1 cellular context compared by ENCODE assay signal in the genomic region with DNA sequence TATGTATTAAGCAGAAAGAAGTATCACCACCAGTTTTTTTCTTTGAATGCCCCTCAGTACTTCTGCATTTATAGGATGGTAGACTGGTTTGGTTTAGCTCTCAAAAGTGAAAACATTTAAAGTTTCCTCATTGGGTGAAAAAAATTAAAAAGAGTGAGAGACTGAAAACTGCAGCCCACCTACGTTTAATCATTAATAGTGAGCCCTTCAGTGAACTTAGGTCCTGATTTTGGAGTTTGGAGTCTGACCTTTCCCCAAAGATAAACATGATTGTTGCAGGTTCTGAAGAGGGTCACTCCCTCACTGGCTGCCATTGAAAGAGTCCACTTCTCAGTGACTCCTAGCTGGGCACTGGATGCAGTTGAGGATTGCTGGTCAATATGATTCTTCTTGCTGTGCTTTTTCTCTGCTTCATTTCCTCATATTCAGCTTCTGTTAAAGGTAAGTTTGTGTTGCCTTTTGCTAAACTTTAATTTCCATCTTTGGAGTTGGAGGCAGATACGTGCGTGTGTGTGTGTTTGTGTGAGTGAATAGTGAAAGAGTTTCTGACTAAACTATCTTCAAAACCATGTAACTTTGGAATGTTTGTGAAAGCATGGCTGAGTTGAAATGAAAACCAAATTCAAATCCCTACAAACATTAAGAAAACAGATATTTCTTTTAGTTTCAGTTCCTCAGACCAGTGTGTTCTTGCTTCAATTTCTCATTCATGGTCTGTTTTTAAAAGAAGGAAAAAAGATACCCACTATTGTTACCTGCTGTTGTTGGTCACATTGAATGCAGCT.
TF ChIP-seq lines count a peak whose summit lies in the region.

Gene MTTP (plus strand): TSS at position 295 of the 785 bp plus-strand sequence. CDS start 86 bp downstream, at position 381.

TF ChIP-seq in HepG2, 621 proteins besides CTCF, POLR2A, EP300 and RAD21 (continued from another document and continues in another):
- TF ChIP-seq REST (IDR thresholded peaks at IDR 0.05; ENCODE audit: borderline replicate concordance in 1 of 2, low read depth in 1 of 2, low read length in 2 of 2) (peak in 1 of 2 experiments; percentile 75; a peak in 1 of 4 replicates), CBX2 (IDR thresholded peaks at IDR 0.05; ENCODE audit: low read depth, low read length) (no peak), CBX2 (CRISPR knock-in tag; IDR thresholded peaks at IDR 0.05; ENCODE audit: low read depth) (no peak), HNF4G (IDR thresholded peaks at IDR 0.05; ENCODE audit: borderline replicate concordance, low read depth, low read length) (peak; percentile 98), HNF4G (CRISPR knock-in tag; IDR thresholded peaks at IDR 0.05; ENCODE audit: borderline replicate concordance, low read depth) (peak; percentile 95; the same call in 1 of the 2 replicates), GATA4 (IDR thresholded peaks at IDR 0.05; ENCODE audit: borderline replicate concordance, low read depth) (peak; percentile 51; the same call in 1 of the 2 replicates), GFI1 (CRISPR knock-in tag; IDR thresholded peaks at IDR 0.05; ENCODE audit: borderline replicate concordance) (peak; percentile 54; the same call in 1 of the 2 replicates), FOXP1 (IDR thresholded peaks at IDR 0.05) (no peak), FOXP1 (CRISPR knock-in tag; IDR thresholded peaks at IDR 0.05) (peak; percentile 66; the same call in 1 of the 2 replicates), ZSCAN29 (CRISPR knock-in tag; conservative IDR thresholded peaks at IDR 0.05) (0 out of 2 replicates have a peak, but pooled peaks have one; percentile 55), SRF (IDR thresholded peaks at IDR 0.05; ENCODE audit: low read depth, low read length) (no peak), ZEB1 (IDR thresholded peaks at IDR 0.05; ENCODE audit: insufficient replicate concordance, low read depth) (peak; percentile 56), TBP (CRISPR knock-in tag; IDR thresholded peaks at IDR 0.05) (no peak), ZUFSP (CRISPR knock-in tag; IDR thresholded peaks at IDR 0.05; ENCODE audit: borderline replicate concordance) (no peak), HNRNPUL1 (IDR thresholded peaks at IDR 0.05; ENCODE audit: low read depth, low read length) (peak; percentile 91), FIP1L1 (IDR thresholded peaks at IDR 0.05; ENCODE audit: borderline replicate concordance, insufficient read depth, low read depth, low read length) (no peak), SMYD3 (CRISPR knock-in tag; IDR thresholded peaks at IDR 0.05) (no peak), ZNF850 (CRISPR knock-in tag; conservative IDR thresholded peaks at IDR 0.05) (no peak), LCORL (IDR thresholded peaks at IDR 0.05) (no peak), LCORL (CRISPR knock-in tag; IDR thresholded peaks at IDR 0.05) (0 out of 2 replicates have a peak, but pooled peaks have one; percentile 40), TOE1 (CRISPR knock-in tag; IDR thresholded peaks at IDR 0.05) (peak; percentile 70; the same call in 1 of the 2 replicates)
- TF ChIP-seq, protein P1, sequence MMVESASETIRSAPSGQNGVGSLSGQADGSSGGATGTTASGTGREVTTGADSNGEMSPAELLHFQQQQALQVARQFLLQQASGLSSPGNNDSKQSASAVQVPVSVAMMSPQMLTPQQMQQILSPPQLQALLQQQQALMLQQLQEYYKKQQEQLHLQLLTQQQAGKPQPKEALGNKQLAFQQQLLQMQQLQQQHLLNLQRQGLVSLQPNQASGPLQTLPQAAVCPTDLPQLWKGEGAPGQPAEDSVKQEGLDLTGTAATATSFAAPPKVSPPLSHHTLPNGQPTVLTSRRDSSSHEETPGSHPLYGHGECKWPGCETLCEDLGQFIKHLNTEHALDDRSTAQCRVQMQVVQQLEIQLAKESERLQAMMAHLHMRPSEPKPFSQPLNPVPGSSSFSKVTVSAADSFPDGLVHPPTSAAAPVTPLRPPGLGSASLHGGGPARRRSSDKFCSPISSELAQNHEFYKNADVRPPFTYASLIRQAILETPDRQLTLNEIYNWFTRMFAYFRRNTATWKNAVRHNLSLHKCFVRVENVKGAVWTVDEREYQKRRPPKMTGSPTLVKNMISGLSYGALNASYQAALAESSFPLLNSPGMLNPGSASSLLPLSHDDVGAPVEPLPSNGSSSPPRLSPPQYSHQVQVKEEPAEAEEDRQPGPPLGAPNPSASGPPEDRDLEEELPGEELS (CRISPR knock-in tag; IDR thresholded peaks at IDR 0.05) = peak; percentile 72
- TF ChIP-seq, protein P2, sequence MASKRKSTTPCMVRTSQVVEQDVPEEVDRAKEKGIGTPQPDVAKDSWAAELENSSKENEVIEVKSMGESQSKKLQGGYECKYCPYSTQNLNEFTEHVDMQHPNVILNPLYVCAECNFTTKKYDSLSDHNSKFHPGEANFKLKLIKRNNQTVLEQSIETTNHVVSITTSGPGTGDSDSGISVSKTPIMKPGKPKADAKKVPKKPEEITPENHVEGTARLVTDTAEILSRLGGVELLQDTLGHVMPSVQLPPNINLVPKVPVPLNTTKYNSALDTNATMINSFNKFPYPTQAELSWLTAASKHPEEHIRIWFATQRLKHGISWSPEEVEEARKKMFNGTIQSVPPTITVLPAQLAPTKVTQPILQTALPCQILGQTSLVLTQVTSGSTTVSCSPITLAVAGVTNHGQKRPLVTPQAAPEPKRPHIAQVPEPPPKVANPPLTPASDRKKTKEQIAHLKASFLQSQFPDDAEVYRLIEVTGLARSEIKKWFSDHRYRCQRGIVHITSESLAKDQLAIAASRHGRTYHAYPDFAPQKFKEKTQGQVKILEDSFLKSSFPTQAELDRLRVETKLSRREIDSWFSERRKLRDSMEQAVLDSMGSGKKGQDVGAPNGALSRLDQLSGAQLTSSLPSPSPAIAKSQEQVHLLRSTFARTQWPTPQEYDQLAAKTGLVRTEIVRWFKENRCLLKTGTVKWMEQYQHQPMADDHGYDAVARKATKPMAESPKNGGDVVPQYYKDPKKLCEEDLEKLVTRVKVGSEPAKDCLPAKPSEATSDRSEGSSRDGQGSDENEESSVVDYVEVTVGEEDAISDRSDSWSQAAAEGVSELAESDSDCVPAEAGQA (IDR thresholded peaks at IDR 0.05; ENCODE audit: low read depth) = no peak
- TF ChIP-seq, protein P2 (CRISPR knock-in tag; IDR thresholded peaks at IDR 0.05; ENCODE audit: borderline replicate concordance) = no peak
- TF ChIP-seq, protein P3, sequence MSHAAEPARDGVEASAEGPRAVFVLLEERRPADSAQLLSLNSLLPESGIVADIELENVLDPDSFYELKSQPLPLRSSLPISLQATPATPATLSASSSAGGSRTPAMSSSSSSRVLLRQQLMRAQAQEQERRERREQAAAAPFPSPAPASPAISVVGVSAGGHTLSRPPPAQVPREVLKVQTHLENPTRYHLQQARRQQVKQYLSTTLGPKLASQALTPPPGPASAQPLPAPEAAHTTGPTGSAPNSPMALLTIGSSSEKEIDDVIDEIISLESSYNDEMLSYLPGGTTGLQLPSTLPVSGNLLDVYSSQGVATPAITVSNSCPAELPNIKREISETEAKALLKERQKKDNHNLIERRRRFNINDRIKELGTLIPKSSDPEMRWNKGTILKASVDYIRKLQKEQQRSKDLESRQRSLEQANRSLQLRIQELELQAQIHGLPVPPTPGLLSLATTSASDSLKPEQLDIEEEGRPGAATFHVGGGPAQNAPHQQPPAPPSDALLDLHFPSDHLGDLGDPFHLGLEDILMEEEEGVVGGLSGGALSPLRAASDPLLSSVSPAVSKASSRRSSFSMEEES (CRISPR knock-in tag; IDR thresholded peaks at IDR 0.05) = no peak; the same call in 1 of the 2 replicates
- TF ChIP-seq, protein P4, sequence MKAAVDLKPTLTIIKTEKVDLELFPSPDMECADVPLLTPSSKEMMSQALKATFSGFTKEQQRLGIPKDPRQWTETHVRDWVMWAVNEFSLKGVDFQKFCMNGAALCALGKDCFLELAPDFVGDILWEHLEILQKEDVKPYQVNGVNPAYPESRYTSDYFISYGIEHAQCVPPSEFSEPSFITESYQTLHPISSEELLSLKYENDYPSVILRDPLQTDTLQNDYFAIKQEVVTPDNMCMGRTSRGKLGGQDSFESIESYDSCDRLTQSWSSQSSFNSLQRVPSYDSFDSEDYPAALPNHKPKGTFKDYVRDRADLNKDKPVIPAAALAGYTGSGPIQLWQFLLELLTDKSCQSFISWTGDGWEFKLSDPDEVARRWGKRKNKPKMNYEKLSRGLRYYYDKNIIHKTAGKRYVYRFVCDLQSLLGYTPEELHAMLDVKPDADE (CRISPR knock-in tag; IDR thresholded peaks at IDR 0.05) = no peak
- TF ChIP-seq, protein P5, sequence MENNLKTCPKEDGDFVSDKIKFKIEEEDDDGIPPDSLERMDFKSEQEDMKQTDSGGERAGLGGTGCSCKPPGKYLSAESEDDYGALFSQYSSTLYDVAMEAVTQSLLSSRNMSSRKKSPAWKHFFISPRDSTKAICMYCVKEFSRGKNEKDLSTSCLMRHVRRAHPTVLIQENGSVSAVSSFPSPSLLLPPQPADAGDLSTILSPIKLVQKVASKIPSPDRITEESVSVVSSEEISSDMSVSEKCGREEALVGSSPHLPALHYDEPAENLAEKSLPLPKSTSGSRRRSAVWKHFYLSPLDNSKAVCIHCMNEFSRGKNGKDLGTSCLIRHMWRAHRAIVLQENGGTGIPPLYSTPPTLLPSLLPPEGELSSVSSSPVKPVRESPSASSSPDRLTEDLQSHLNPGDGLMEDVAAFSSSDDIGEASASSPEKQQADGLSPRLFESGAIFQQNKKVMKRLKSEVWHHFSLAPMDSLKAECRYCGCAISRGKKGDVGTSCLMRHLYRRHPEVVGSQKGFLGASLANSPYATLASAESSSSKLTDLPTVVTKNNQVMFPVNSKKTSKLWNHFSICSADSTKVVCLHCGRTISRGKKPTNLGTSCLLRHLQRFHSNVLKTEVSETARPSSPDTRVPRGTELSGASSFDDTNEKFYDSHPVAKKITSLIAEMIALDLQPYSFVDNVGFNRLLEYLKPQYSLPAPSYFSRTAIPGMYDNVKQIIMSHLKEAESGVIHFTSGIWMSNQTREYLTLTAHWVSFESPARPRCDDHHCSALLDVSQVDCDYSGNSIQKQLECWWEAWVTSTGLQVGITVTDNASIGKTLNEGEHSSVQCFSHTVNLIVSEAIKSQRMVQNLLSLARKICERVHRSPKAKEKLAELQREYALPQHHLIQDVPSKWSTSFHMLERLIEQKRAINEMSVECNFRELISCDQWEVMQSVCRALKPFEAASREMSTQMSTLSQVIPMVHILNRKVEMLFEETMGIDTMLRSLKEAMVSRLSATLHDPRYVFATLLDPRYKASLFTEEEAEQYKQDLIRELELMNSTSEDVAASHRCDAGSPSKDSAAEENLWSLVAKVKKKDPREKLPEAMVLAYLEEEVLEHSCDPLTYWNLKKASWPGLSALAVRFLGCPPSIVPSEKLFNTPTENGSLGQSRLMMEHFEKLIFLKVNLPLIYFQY (CRISPR knock-in tag; IDR thresholded peaks at IDR 0.05; ENCODE audit: borderline replicate concordance) = peak; percentile 59; the same call in 1 of the 2 replicates
